Comparison of ENCODE assay signal across 24 cellular contexts in genomic region chr14:98501836-98502235, GRCh38.
DNase-seq lines count a peak whose midpoint lies in the region; ATAC-seq lines count a peak whose summit lies in the region.
"Had no signal": no experiment of that assay in that cellular context is flagged by ENCODE, and none has a peak within 500 bp of the region (broad histone marks: within the 10 kb centered on the region; RNA-seq: fewer than 3 reads in every experiment).

No MANE protein-coding gene starts in this region.

- H4K20me1 ChIP-seq in Karpas-422 (ENCODE audit: insufficient read depth, low read depth, low read length) = no peaks in the 10 kb centered on the region
- H4K20me1 ChIP-seq: BLaER1 treated with 17β-estradiol and CSF1 and Interleukin-3, amounts not matched to agents 10 nM and 100 nM had no signal

- no peaks in the 10 kb centered on the region for H3K9me2 ChIP-seq in Karpas-422 (replicated peaks; ENCODE audit: insufficient read depth, low read length)

- H2AFZ ChIP-seq in Karpas-422 (ENCODE audit: low read length) = no peak overlapping the region

- no peaks in the 10 kb centered on the region for H3K79me2 ChIP-seq in Karpas-422 (ENCODE audit: low read length)

- no peak overlapping the region for H3K27ac ChIP-seq in Karpas-422 (ENCODE audit: low read length)
- H3K27ac ChIP-seq: BLaER1 treated with 17β-estradiol and CSF1 and Interleukin-3, amounts not matched to agents 10 nM and 100 nM; SJSA1 had no signal

- no peaks in the 10 kb centered on the region for H3K36me3 ChIP-seq in Karpas-422 (ENCODE audit: insufficient read depth, low read length)
- H3K36me3 ChIP-seq: BLaER1 treated with 17β-estradiol and CSF1 and Interleukin-3, amounts not matched to agents 10 nM and 100 nM; MG63; SJSA1 had no signal

- H3K27me3 ChIP-seq in Karpas-422 (ENCODE audit: low read length) = no peaks in the 10 kb centered on the region
- H3K27me3 ChIP-seq: BLaER1 treated with 17β-estradiol and CSF1 and Interleukin-3, amounts not matched to agents 10 nM and 100 nM; MG63; SJSA1 had no signal

- no peaks in the 10 kb centered on the region for H3K4me1 ChIP-seq in Karpas-422 (ENCODE audit: low read length)
- H3K4me1 ChIP-seq: BLaER1 treated with 17β-estradiol and CSF1 and Interleukin-3, amounts not matched to agents 10 nM and 100 nM; SJSA1 had no signal

- DNase-seq in Daoy (ENCODE audit: low read depth) = peak; percentile 76
- peak; percentile 54 for DNase-seq in RPMI7951 (ENCODE audit: low read depth)
- peak; percentile 16 for DNase-seq in astrocyte of the hippocampus (ENCODE audit: low read depth, low spot score)
- peak; percentile 77 for DNase-seq in islet precursor cell
- no peak for DNase-seq in Karpas-422
- no peak for DNase-seq in amniotic stem cell (lab: John Stamatoyannopoulos, UW)
- DNase-seq: CD4-positive, alpha-beta T cell; COR-L47; DMS53; MG63; NCI-H1105 treated with DMSO at 0.1 percent for 48 hours; NCI-H146; NCI-H1930; NCI-H2107; NCI-H446; NCI-H524 treated with DMSO at 0.1 percent for 48 hours; NCI-H774; Right ventricle myocardium superior had no signal

- no peak overlapping the region for H3K4me2 ChIP-seq in Karpas-422 (ENCODE audit: low read depth, low read length, poor library complexity, severe bottlenecking)
- H3K4me2 ChIP-seq: BLaER1 treated with 17β-estradiol and CSF1 and Interleukin-3, amounts not matched to agents 10 nM and 100 nM had no signal

- peaks cover 24% of the 10 kb centered on the region for H3K9me3 ChIP-seq in Karpas-422 (ENCODE audit: low read length)
- H3K9me3 ChIP-seq: BLaER1 treated with 17β-estradiol and CSF1 and Interleukin-3, amounts not matched to agents 10 nM and 100 nM; MG63; SJSA1 had no signal

- H3K4me3 ChIP-seq in Karpas-422 (ENCODE audit: low read length) = no peak overlapping the region
- H3K4me3 ChIP-seq: BLaER1 treated with 17β-estradiol and CSF1 and Interleukin-3, amounts not matched to agents 10 nM and 100 nM; GM12878; MG63; SJSA1 had no signal

- no peak overlapping the region for H3K9ac ChIP-seq in Karpas-422 (ENCODE audit: low read length)
- H3K9ac ChIP-seq: BLaER1 treated with 17β-estradiol and CSF1 and Interleukin-3, amounts not matched to agents 10 nM and 100 nM had no signal

- ATAC-seq in GM21423 (IDR thresholded peaks at IDR 0.05; ENCODE audit: unreplicated experiment) (no peak), GM19324 (IDR thresholded peaks at IDR 0.05; ENCODE audit: low FRiP score, unreplicated experiment) (no peak)
- ATAC-seq: GM12878, HepG2 had no signal

Comparison
In these comparisons a context has a peak if more than half of its experiments do, and no peak if none do; other contexts are left out.
1. DNase-seq: peak in Daoy (single experiment), RPMI7951 (single experiment), astrocyte of the hippocampus (single experiment) and islet precursor cell (single experiment); none in Karpas-422 (single experiment) and amniotic stem cell (single experiment).